Comparison of ENCODE assay signal across 9 cellular contexts in the genomic region with DNA sequence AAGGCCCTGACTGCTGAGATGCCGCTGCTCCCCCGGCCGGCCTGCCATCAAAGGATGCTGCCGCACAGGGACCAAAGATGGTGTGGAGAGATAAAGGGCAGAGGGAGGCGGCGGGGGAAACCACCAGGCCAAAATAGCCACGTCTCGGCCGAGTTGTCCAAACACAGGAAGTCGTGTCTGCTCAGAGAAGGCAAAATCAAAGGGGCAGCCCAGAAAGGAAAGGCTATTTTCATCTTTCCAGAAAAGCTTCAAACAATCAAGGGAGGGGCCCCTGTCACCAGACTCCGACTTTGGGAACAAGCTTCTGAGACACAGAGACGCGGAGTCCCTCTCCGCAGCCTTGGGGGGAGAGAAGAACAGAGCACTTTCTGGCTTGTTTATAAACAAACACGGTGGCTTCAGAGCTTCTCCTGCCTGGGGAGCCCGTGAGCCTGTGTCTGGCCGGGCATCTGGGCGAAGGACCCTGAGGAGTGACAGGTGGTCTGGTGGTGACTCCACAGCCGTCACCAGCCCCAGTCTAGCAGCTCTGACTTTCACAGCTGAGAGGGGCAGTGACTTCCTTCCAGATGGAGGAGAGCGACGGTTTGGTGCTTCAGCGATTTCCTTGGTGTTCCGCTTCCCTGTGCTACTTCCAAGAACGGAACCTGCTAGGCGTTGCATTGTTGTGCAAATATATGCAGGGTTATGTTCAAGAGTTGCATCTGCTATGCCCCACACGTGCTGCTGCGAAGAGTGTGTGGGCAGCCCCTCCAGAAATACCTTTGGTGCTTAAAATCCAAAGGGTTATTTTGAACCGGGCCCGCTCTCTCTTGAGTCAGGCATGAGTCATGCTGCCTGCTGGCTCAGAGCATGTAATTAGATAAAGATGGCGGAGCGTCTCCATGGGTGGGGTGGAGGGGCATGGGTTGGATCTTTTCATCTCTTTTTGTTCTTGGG. TPM values are rescaled to one million over a fixed set of nuclear protein-coding genes. Genes with fewer than 3 reads are reported as not detected.
DNase-seq lines count a peak whose midpoint lies in the region; ATAC-seq and TF ChIP-seq lines count a peak whose summit lies in the region.
"Had no signal": no experiment of that assay in that cellular context is flagged by ENCODE, and none has a peak within 500 bp of the region (broad histone marks: within the 10 kb centered on the region; RNA-seq: fewer than 3 reads in every experiment).

No MANE protein-coding gene starts in this region.

- H3K4me3 ChIP-seq in AG10803 (ENCODE audit: low read length): peak overlapping the region; percentile 24
- H3K4me3 ChIP-seq in OCI-LY7 (ENCODE audit: low read depth, low read length, poor library complexity, severe bottlenecking): peak overlapping the region; percentile 36
- H3K4me3 ChIP-seq in dorsolateral prefrontal cortex: peak overlapping the region in 7 of 59 donors; percentile 4 to 33 (median 13)

- no peaks in the 10 kb centered on the region for H3K79me2 ChIP-seq in OCI-LY7 (ENCODE audit: insufficient read depth, low read depth, low read length)

- no peaks in the 10 kb centered on the region for H3K36me3 ChIP-seq in OCI-LY7 (ENCODE audit: insufficient read depth, low read length)

- ATAC-seq in GM21381 (IDR thresholded peaks at IDR 0.05; ENCODE audit: unreplicated experiment) (peak; percentile 62), GM19035 (IDR thresholded peaks at IDR 0.05; ENCODE audit: unreplicated experiment) (no peak), HG03457 (IDR thresholded peaks at IDR 0.05; ENCODE audit: unreplicated experiment) (no peak)

- TF ChIP-seq CTCF in AG10803 (conservative IDR thresholded peaks at IDR 0.05; ENCODE audit: low read length) (no peak), OCI-LY7 (conservative IDR thresholded peaks at IDR 0.05; ENCODE audit: low read length) (0 out of 2 replicates have a peak, but pooled peaks have one; percentile 10), dorsolateral prefrontal cortex (IDR thresholded peaks at IDR 0.05 in 54 of 56, conservative IDR thresholded peaks at IDR 0.05 in 2 of 56; ENCODE audit: low read depth in 1 of 56, partially characterized antibody in 56 of 56) (no peak)

- CTCF ChIA-PET in OCI-LY7 (lab: Charles Lee; ENCODE audit: unreplicated experiment): no interaction called here

- no peaks in the 10 kb centered on the region for H3K9me3 ChIP-seq in OCI-LY7 (ENCODE audit: low read length)

- no peaks in the 10 kb centered on the region for H3K9me2 ChIP-seq in OCI-LY7 (ENCODE audit: insufficient read depth, low read length)

- intact Hi-C loops in OCI-LY7 (cut with micrococcal nuclease; ENCODE audit: unreplicated experiment) (no loop called here), dorsolateral prefrontal cortex (cut with DNase I) (no loop called here)

- H3K4me2 ChIP-seq in OCI-LY7 (ENCODE audit: low read length): peak overlapping the region; percentile 65

- peaks cover 42% of the 10 kb centered on the region for H3K4me1 ChIP-seq in OCI-LY7 (ENCODE audit: insufficient read depth, low read length, poor library complexity, severe bottlenecking)

- POLR2A ChIA-PET in OCI-LY7 (lab: Charles Lee): interaction anchor here (1.3 kb wide), 1 partner anchor 145 kb away, joined by 3 read pairs; no protein-coding TSS in a partner anchor

- DNase-seq in AG10803 (ENCODE audit: low read depth): peak; percentile 79
- DNase-seq in OCI-LY7 (ENCODE audit: low spot score): peak; percentile 72
- peak in 7 of 10 donors; percentile 52 to 87 (median 73) for DNase-seq in dorsolateral prefrontal cortex
- DNase-seq in mucosa of gallbladder (ENCODE audit: low spot score): peak; percentile 34

- no peaks in the 10 kb centered on the region for H3K27me3 ChIP-seq in dorsolateral prefrontal cortex

- H3K27ac ChIP-seq in OCI-LY7 (ENCODE audit: low read depth, low read length, poor library complexity, severe bottlenecking): peak overlapping the region; percentile 70
- peak overlapping the region in 58 of 59 donors; percentile 23 to 90 (median 80) for H3K27ac ChIP-seq in dorsolateral prefrontal cortex
- H3K27ac ChIP-seq in temporal lobe (ENCODE audit: low read depth, low read length): peak overlapping the region; percentile 72

- BruUV-seq in OCI-LY7 (replicated peaks; lab: Mats Ljungman, UMichigan): no TSS peak

- H4K20me1 ChIP-seq in OCI-LY7 (ENCODE audit: insufficient read depth, low read length): no peaks in the 10 kb centered on the region

- H2AFZ ChIP-seq in OCI-LY7 (ENCODE audit: low read length): peak overlapping the region; percentile 65; the same call in 1 of the 2 replicates

RNA-seq across cellular contexts. Expression of a gene that starts 24.0 kb away (rescaled TPM):
- 0.88 and 1.0 TPM in 2 replicates for total RNA-seq in OCI-LY7 (2014; rRNA removed; shearing (Covaris generic))
- total RNA-seq in OCI-LY7 (2022) (not detected in 2 replicates), dorsolateral prefrontal cortex (10 to 100 TPM in 118 of 120 experiments, 1 to 10 TPM in 2; 9.6 to 24.0 (median 15.4) TPM), mucosa of gallbladder (14.0 TPM), temporal lobe (2.7 TPM)

RNA-seq across cellular contexts. Expression of a gene that starts 33.7 kb away (rescaled TPM):
- total RNA-seq in OCI-LY7 (2014; rRNA removed; shearing (Covaris generic)): not detected in 2 replicates
- total RNA-seq in OCI-LY7 (2022) (not detected in 2 replicates), dorsolateral prefrontal cortex (1 to 10 TPM in 5 of 120 experiments, under 1 TPM in 14, not detected in 101; 0.39 to 3.1 (median 0.75) TPM), mucosa of gallbladder (not detected), temporal lobe (not detected)
- total RNA-seq: mononuclear cell had no signal

RNA-seq across cellular contexts. Expression of a gene that starts 50.7 kb away (rescaled TPM):
- 7.8 and 8.9 TPM in 2 replicates for total RNA-seq in OCI-LY7 (2014; rRNA removed; shearing (Covaris generic))
- total RNA-seq in OCI-LY7 (2022) (2.6 and 3.6 TPM in 2 replicates), dorsolateral prefrontal cortex (100 to 1,000 TPM in 78 of 120 experiments, 10 to 100 TPM in 42; 34.8 to 183 (median 111) TPM), mucosa of gallbladder (0.81 TPM), temporal lobe (18.9 TPM)
- total RNA-seq: mononuclear cell had no signal
